Comparison of ENCODE assay signal across 11 cellular contexts in genomic region chr5:176653401-176653800, GRCh38. TPM values are rescaled to one million over a fixed set of nuclear protein-coding genes. Genes with fewer than 3 reads are reported as not detected.
A peak's percentile ranks its signal among the peaks of the same experiment; 100 is the strongest.
DNase-seq lines count a peak whose midpoint lies in the region; ATAC-seq and TF ChIP-seq lines count a peak whose summit lies in the region.
"Had no signal": no experiment of that assay in that cellular context is flagged by ENCODE, and none has a peak within 500 bp of the region (broad histone marks: within the 10 kb centered on the region; RNA-seq: fewer than 3 reads in every experiment).

No MANE protein-coding gene starts in this region.

- WGBS in thyroid gland, 2 donors, result 75 to 95% methylated on average over 5 of the region's 5 CpGs
- WGBS in sigmoid colon, 2 donors, result 53% methylated on average over 5 of the region's 5 CpGs

- ATAC-seq in HCT116 (no peak), HG02981 (IDR thresholded peaks at IDR 0.05; ENCODE audit: unreplicated experiment) (no peak), GM18858 (IDR thresholded peaks at IDR 0.05; ENCODE audit: unreplicated experiment) (no peak)

- H3K36me3 ChIP-seq in HCT116 (ENCODE audit: control insufficient read depth in 1 of 2, insufficient read depth in 2 of 2, low read length in 2 of 2), result no peaks in the 10 kb centered on the region; a peak in 1 of 4 replicates
- peaks cover 8 to 9% of the 10 kb centered on the region in 2 donors for H3K36me3 ChIP-seq in thyroid gland
- peaks cover 0 to 45% (median 5%) of the 10 kb centered on the region in 4 donors for H3K36me3 ChIP-seq in sigmoid colon

- H3K9me3 ChIP-seq in HCT116 (ENCODE audit: control insufficient read depth in 1 of 2, insufficient read depth in 1 of 2, low read depth in 1 of 2, low read length in 2 of 2) (no peaks in the 10 kb centered on the region), thyroid gland (no peaks in the 10 kb centered on the region), sigmoid colon (no peaks in the 10 kb centered on the region)

- no peak for TF ChIP-seq EP300 in sigmoid colon (IDR thresholded peaks at IDR 0.05)

- H3K4me1 ChIP-seq in HCT116 (ENCODE audit: control insufficient read depth in 1 of 2, insufficient read depth in 2 of 2, low read length in 2 of 2) (peaks cover 8 to 19% of the 10 kb centered on the region in 2 experiments; a peak in 3 of 4 replicates), thyroid gland (peaks cover 3 to 7% of the 10 kb centered on the region in 2 donors), sigmoid colon (peaks cover 0 to 10% (median 6%) of the 10 kb centered on the region in 4 donors)

- no peak overlapping the region for H3K4me3 ChIP-seq in HCT116 (replicated peaks in 1 of 2; ENCODE audit: low read depth in 1 of 2, low read length in 2 of 2)
- H3K4me3 ChIP-seq in fibroblast of mammary gland (ENCODE audit: control insufficient read depth, low read depth, low read length), result no peak overlapping the region
- H3K4me3 ChIP-seq in thyroid gland (replicated peaks in 1 of 3), result no peak overlapping the region
- H3K4me3 ChIP-seq in sigmoid colon, result no peak overlapping the region

- intact Hi-C loops in HCT116 (cut with micrococcal nuclease) (loop anchor here (10.0 kb wide), 1 partner anchor 651 kb away; the partner anchor contains the start of genes PRELID1 and RAB24), thyroid gland (cut with DNase I) (no loop called here), sigmoid colon (cut with DNase I) (no loop called here)

- POLR2A ChIA-PET in HCT116 (lab: Charles Lee), result no interaction called here

- no peaks in the 10 kb centered on the region for H4K20me1 ChIP-seq in HCT116 (ENCODE audit: insufficient read depth)

- H3K27ac ChIP-seq in HCT116 (ENCODE audit: low read depth, low read length) (no peak overlapping the region), thyroid gland (no peak overlapping the region), sigmoid colon (no peak overlapping the region)

- RAD21 ChIA-PET in HCT116 (lab: Charles Lee; ENCODE audit: low non-redundant PET in 1 of 2, low total read pairs in 2 of 2, uncharacterized antibody in 2 of 2, unreplicated experiment in 2 of 2), result no interaction called here

- no peak overlapping the region for H2AFZ ChIP-seq in HCT116 (ENCODE audit: low read depth, low read length, poor library complexity, severe bottlenecking)

- H3K9ac ChIP-seq in HCT116 (ENCODE audit: low read length), result no peak overlapping the region

- H3K27me3 ChIP-seq in HCT116 (ENCODE audit: insufficient read depth, low read length), result no peaks in the 10 kb centered on the region
- H3K27me3 ChIP-seq in thyroid gland, result no peaks in the 10 kb centered on the region
- no peaks in the 10 kb centered on the region for H3K27me3 ChIP-seq in sigmoid colon

- no peaks in the 10 kb centered on the region for H3K9me2 ChIP-seq in HCT116 (ENCODE audit: insufficient read depth)

- peaks cover 23% of the 10 kb centered on the region for H3K79me2 ChIP-seq in HCT116 (ENCODE audit: insufficient read depth, low read length)

- DNase-seq in HCT116 (ENCODE audit: low read depth, low spot score), result no peak
- peak; percentile 84 to 89 for DNase-seq in activated CD8-positive, alpha-beta memory T cell treated with anti-CD3 and anti-CD28 coated beads for 4 hours (ENCODE audit: low read depth in 2 of 2)
- peak; percentile 74 for DNase-seq in fibroblast of mammary gland (ENCODE audit: low read depth)
- peak; percentile 32 for DNase-seq in stimulated activated CD8-positive, alpha-beta memory T cell treated with anti-CD3 and anti-CD28 coated beads, Interleukin-12 subunit alpha, Interleukin-12 subunit beta, amount 100 ng/mL, for 1 hour (ENCODE audit: low read depth)
- DNase-seq in thyroid gland, result no peak
- no peak for DNase-seq in sigmoid colon

- CTCF ChIA-PET in HCT116 (lab: Charles Lee), result no interaction called here

- no peak for TF ChIP-seq POLR2A in HCT116 (IDR thresholded peaks at IDR 0.05; ENCODE audit: borderline replicate concordance, extremely low read depth, insufficient read depth, insufficient read length)
- TF ChIP-seq POLR2A in thyroid gland (IDR thresholded peaks at IDR 0.05), result no peak
- TF ChIP-seq POLR2A in sigmoid colon (IDR thresholded peaks at IDR 0.05), result no peak

- H3K4me2 ChIP-seq in HCT116 (ENCODE audit: low read length), result peak overlapping the region; percentile 35; the same call in 1 of the 2 replicates

- no peak for TF ChIP-seq CTCF in HCT116 (IDR thresholded peaks at IDR 0.05 in 2 of 3, conservative IDR thresholded peaks at IDR 0.05 in 1 of 3; ENCODE audit: borderline replicate concordance in 1 of 3, insufficient read depth in 1 of 3, low read depth in 2 of 3, low read length in 2 of 3)
- TF ChIP-seq CTCF in fibroblast of mammary gland (conservative IDR thresholded peaks at IDR 0.05; ENCODE audit: control insufficient read depth, insufficient read depth, low read depth, low read length), result no peak
- TF ChIP-seq CTCF in thyroid gland (IDR thresholded peaks at IDR 0.05), result no peak
- no peak for TF ChIP-seq CTCF in sigmoid colon (IDR thresholded peaks at IDR 0.05)

- TF ChIP-seq RAD21 in HCT116 (IDR thresholded peaks at IDR 0.05; ENCODE audit: low read depth), result no peak

- BruUV-seq in HCT116 (replicated peaks; lab: Mats Ljungman, UMichigan), result no TSS peak

TF ChIP-seq in HCT116, 20 proteins besides CTCF, POLR2A, EP300 and RAD21:
- TF ChIP-seq CBX3 (IDR thresholded peaks at IDR 0.05; ENCODE audit: low read depth), result no peak
- TF ChIP-seq SRF (IDR thresholded peaks at IDR 0.05; ENCODE audit: low read depth), result no peak
- no peak for TF ChIP-seq POLR2AphosphoS5 (IDR thresholded peaks at IDR 0.05; ENCODE audit: low read depth, low read length)
- TF ChIP-seq ELF1 (IDR thresholded peaks at IDR 0.05; ENCODE audit: borderline replicate concordance, low read depth), result no peak
- TF ChIP-seq MAX (IDR thresholded peaks at IDR 0.05), result no peak
- TF ChIP-seq ZBTB33 (IDR thresholded peaks at IDR 0.05; ENCODE audit: extremely low read depth, insufficient replicate concordance, low read length), result no peak
- TF ChIP-seq REST (IDR thresholded peaks at IDR 0.05; ENCODE audit: low read depth), result no peak
TF ChIP-seq in HCT116: peak in this region for 0.

RNA-seq across cellular contexts. Expression of gene TSPAN17, which starts 6.1 kb away (rescaled TPM):
- total RNA-seq in HCT116 (2021; ENCODE audit: unreplicated experiment), result 50.1 TPM
- 35.1 and 36.3 TPM in 2 replicates for polyA plus RNA-seq in HCT116 (2012)
- total RNA-seq in thyroid gland, result 10 to 100 TPM; 18.9 to 24.7 (median 21.0) TPM
- total RNA-seq in sigmoid colon, result 10 to 100 TPM in 2 of 4 donors, 1 to 10 TPM in 2; 7.4 to 22.4 (median 9.7) TPM
- 10 to 100 TPM; 21.7 to 37.7 (median 25.2) TPM for polyA plus RNA-seq in sigmoid colon

RNA-seq across cellular contexts. Expression of gene EIF4E1B, which starts 22.9 kb away (rescaled TPM):
- total RNA-seq in HCT116 (2021; ENCODE audit: unreplicated experiment) (0.07 TPM), thyroid gland (not detected), sigmoid colon (under 1 TPM in 1 of 4 donors, not detected in 3; 0.36 TPM)
- 0.17 and 0.22 TPM in 2 replicates for polyA plus RNA-seq in HCT116 (2012)
- not detected for polyA plus RNA-seq in sigmoid colon
- total RNA-seq: M059J, ureter had no signal

RNA-seq across cellular contexts. Expression of gene SNCB, which starts 23.1 kb away (rescaled TPM):
- total RNA-seq in HCT116 (2021; ENCODE audit: unreplicated experiment) (not detected), thyroid gland (not detected), sigmoid colon (1 to 10 TPM in 1 of 4 donors, not detected in 3; 2.2 TPM)
- not detected in 2 replicates for polyA plus RNA-seq in HCT116 (2012)
- polyA plus RNA-seq in sigmoid colon, result under 1 TPM in 1 of 3 donors, not detected in 2; 0.23 TPM
- total RNA-seq: M059J, mononuclear cell, ureter had no signal

RNA-seq across cellular contexts. Expression of gene GPRIN1, which starts 43.4 kb away (rescaled TPM):
- total RNA-seq in HCT116 (2021; ENCODE audit: unreplicated experiment) (14.2 TPM), thyroid gland (under 1 TPM; 0.24 to 0.75 (median 0.30) TPM), sigmoid colon (1 to 10 TPM in 2 of 4 donors, under 1 TPM in 2; 0.33 to 1.6 (median 0.81) TPM)
- 6.1 and 7.6 TPM in 2 replicates for polyA plus RNA-seq in HCT116 (2012)
- 1 to 10 TPM in 1 of 3 donors, under 1 TPM in 2; 0.60 to 1.4 (median 0.69) TPM for polyA plus RNA-seq in sigmoid colon

Comparison
In these comparisons a context has a peak if more than half of its experiments do, and no peak if none do; other contexts are left out.
1. DNase-seq: peak in activated CD8-positive, alpha-beta memory T cell treated with anti-CD3 and anti-CD28 coated beads for 4 hours (2 of 2), fibroblast of mammary gland (single experiment) and stimulated activated CD8-positive, alpha-beta memory T cell treated with anti-CD3 and anti-CD28 coated beads, Interleukin-12 subunit alpha, Interleukin-12 subunit beta, amount 100 ng/mL, for 1 hour (single experiment); none in HCT116 (single experiment), thyroid gland (0 of 2) and sigmoid colon (single experiment).